ENCODE assay signal across 14 cellular contexts in the genomic region with DNA sequence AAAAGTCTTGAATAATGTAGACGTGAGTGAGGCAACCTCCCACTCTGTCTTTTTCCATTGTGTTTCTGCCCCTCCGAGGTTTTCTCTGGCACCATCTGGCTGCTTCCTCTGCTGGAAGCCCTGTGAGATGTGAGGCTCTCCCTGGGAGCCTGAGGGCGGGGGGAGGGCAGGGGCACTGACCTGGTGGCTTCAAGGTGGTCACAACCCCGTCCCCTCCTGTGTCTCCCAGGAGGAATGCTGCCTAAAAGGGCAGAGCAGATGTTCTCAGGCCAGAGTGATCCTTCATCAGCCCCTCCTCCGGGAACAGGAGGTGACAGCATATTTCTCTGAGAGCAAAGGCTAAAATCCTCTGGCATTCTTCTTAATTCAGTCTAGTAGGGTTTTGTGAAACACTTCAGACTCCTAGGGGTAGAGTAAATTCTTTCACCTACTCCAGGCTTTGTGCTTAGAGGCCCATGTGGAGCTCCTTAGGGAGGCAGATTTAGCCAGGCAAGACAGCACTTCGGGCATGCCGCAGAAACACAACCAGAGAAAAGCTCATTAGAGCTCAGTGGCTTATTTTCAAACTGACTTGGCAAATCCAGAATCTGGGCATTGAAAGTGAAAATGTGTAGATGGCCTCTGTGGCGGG.
"Had no signal": no experiment of that assay in that cellular context is flagged by ENCODE, and none has a peak within 500 bp of the region (broad histone marks: within the 10 kb centered on the region; RNA-seq: fewer than 3 reads in every experiment).

No MANE protein-coding gene starts in this region.

- H3K27ac Mint-ChIP-seq: activated CD4-positive, alpha-beta memory T cell treated with anti-CD3 and anti-CD28 coated beads, Interleukin-2, amount 10 ng/mL, durations not matched to agents 7 days and 5 days; activated CD4-positive, alpha-beta T cell treated with anti-CD3 and anti-CD28 coated beads for 36 hours; activated naive CD8-positive, alpha-beta T cell treated with anti-CD3 and anti-CD28 coated beads for 36 hours; activated T-cell treated with anti-CD3 and anti-CD28 coated beads, Interleukin-2, amount 50 U/mL, for 72 hours; stimulated activated effector memory CD8-positive, alpha-beta T cell treated with anti-CD3 and anti-CD28 coated beads, Interleukin-12 subunit alpha, Interleukin-12 subunit beta, amount 100 ng/mL, for 72 hours; type B pancreatic cell had no signal

- DNase-seq: activated CD4-positive, alpha-beta memory T cell treated with anti-CD3 and anti-CD28 coated beads, Interleukin-2, amount 10 ng/mL, durations not matched to agents 7 days and 5 days; activated CD4-positive, alpha-beta T cell treated with anti-CD3 and anti-CD28 coated beads for 36 hours; activated CD8-positive, alpha-beta memory T cell treated with anti-CD3 and anti-CD28 coated beads, Interleukin-2, amount 50 U/mL, for 4 hours; activated gamma-delta T cell treated with Interleukin-2 at 50 U/mL for 16 hours; activated naive CD8-positive, alpha-beta T cell treated with anti-CD3 and anti-CD28 coated beads for 36 hours; activated T-cell treated with anti-CD3 and anti-CD28 coated beads, Interleukin-2, amount 50 U/mL, for 72 hours; dermis blood vessel endothelial cell; foreskin fibroblast; heart left ventricle; T-helper 9 cell had no signal

- ATAC-seq: activated CD4-positive, alpha-beta T cell treated with anti-CD3 and anti-CD28 coated beads for 36 hours; activated T-cell treated with anti-CD3 and anti-CD28 coated beads, Interleukin-2, amount 50 U/mL, for 72 hours; heart left ventricle; stimulated activated effector memory CD8-positive, alpha-beta T cell treated with anti-CD3 and anti-CD28 coated beads, Interleukin-12 subunit alpha, Interleukin-12 subunit beta, amount 100 ng/mL, for 72 hours had no signal

- H3K4me1 ChIP-seq: esophagus muscularis mucosa had no signal

- H3K27me3 Mint-ChIP-seq: type B pancreatic cell had no signal

- H3K4me3 Mint-ChIP-seq: activated CD4-positive, alpha-beta memory T cell treated with anti-CD3 and anti-CD28 coated beads, Interleukin-2, amount 10 ng/mL, durations not matched to agents 7 days and 5 days; activated CD4-positive, alpha-beta T cell treated with anti-CD3 and anti-CD28 coated beads for 36 hours; activated naive CD8-positive, alpha-beta T cell treated with anti-CD3 and anti-CD28 coated beads for 36 hours; activated T-cell treated with anti-CD3 and anti-CD28 coated beads, Interleukin-2, amount 50 U/mL, for 72 hours; stimulated activated effector memory CD8-positive, alpha-beta T cell treated with anti-CD3 and anti-CD28 coated beads, Interleukin-12 subunit alpha, Interleukin-12 subunit beta, amount 100 ng/mL, for 72 hours; type B pancreatic cell had no signal

- H3K4me1 Mint-ChIP-seq: activated CD4-positive, alpha-beta memory T cell treated with anti-CD3 and anti-CD28 coated beads, Interleukin-2, amount 10 ng/mL, durations not matched to agents 7 days and 5 days; activated CD4-positive, alpha-beta T cell treated with anti-CD3 and anti-CD28 coated beads for 36 hours; activated naive CD8-positive, alpha-beta T cell treated with anti-CD3 and anti-CD28 coated beads for 36 hours; stimulated activated effector memory CD8-positive, alpha-beta T cell treated with anti-CD3 and anti-CD28 coated beads, Interleukin-12 subunit alpha, Interleukin-12 subunit beta, amount 100 ng/mL, for 72 hours had no signal

- H3K36me3 Mint-ChIP-seq: activated naive CD8-positive, alpha-beta T cell treated with anti-CD3 and anti-CD28 coated beads for 36 hours; stimulated activated effector memory CD8-positive, alpha-beta T cell treated with anti-CD3 and anti-CD28 coated beads, Interleukin-12 subunit alpha, Interleukin-12 subunit beta, amount 100 ng/mL, for 72 hours had no signal

- H3K27me3 ChIP-seq: esophagus muscularis mucosa, heart left ventricle had no signal

- H3K27ac ChIP-seq: heart left ventricle had no signal

- H3K36me3 ChIP-seq: esophagus muscularis mucosa, heart left ventricle had no signal

- H3K9me3 Mint-ChIP-seq: activated CD4-positive, alpha-beta memory T cell treated with anti-CD3 and anti-CD28 coated beads, Interleukin-2, amount 10 ng/mL, durations not matched to agents 7 days and 5 days had no signal

- H3K4me3 ChIP-seq: esophagus muscularis mucosa, heart left ventricle, smooth muscle cell had no signal
